In the genomic region with DNA sequence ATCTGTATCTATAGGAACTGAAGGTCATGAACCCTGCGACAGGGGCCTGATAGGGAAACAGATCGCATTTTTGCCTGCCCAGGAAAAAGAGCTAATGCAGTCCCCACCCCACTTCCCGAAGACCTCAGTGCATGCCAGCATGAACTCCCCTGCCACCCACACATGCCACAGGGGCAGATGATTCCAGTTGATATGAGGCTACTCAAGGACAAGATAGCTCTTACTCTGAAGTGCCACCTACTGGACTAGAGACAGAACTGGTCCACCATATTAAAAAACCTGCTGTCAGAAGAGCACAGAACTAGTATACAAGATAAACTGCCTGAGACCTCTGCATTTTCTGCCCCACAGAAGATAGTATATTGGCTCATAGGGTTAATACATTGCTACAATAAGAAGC, we compare ENCODE assay signal across 13 cellular contexts.
DNase-seq lines count a peak whose midpoint lies in the region; ATAC-seq and TF ChIP-seq lines count a peak whose summit lies in the region.
"Had no signal": no experiment of that assay in that cellular context is flagged by ENCODE, and none has a peak within 500 bp of the region (broad histone marks: within the 10 kb centered on the region; RNA-seq: fewer than 3 reads in every experiment).

No MANE protein-coding gene starts in this region.

- CTCF ChIA-PET in naive thymus-derived CD4-positive, alpha-beta T cell (lab: Charles Lee) = interaction anchor here (0.7 kb wide), 1 partner anchor 27 kb away, joined by 3 read pairs; no protein-coding TSS in a partner anchor

- H3K27me3 ChIP-seq in naive thymus-derived CD4-positive, alpha-beta T cell (ENCODE audit: control insufficient read depth in 2 of 2, insufficient read depth in 2 of 2, low read length in 2 of 2) = no peaks in the 10 kb centered on the region
- H3K27me3 ChIP-seq in lower lobe of right lung (ENCODE audit: low read depth) = no peaks in the 10 kb centered on the region

- no peaks in the 10 kb centered on the region for H3K4me1 Mint-ChIP-seq in naive thymus-derived CD4-positive, alpha-beta T cell
- H3K4me1 Mint-ChIP-seq: natural killer cell, T-cell had no signal

- peaks cover 0 to 35% (median 11%) of the 10 kb centered on the region in 11 donors for H3K9me3 Mint-ChIP-seq in naive thymus-derived CD4-positive, alpha-beta T cell

- POLR2A ChIA-PET in naive thymus-derived CD4-positive, alpha-beta T cell (lab: Charles Lee) = no interaction called here

- TF ChIP-seq CTCF in epithelial cell of proximal tubule (conservative IDR thresholded peaks at IDR 0.05; ENCODE audit: low read depth, low read length) (peak; percentile 29), lower lobe of right lung (IDR thresholded peaks at IDR 0.05) (no peak)

- H3K27me3 Mint-ChIP-seq in naive thymus-derived CD4-positive, alpha-beta T cell = peaks cover 0 to 17% (median 9%) of the 10 kb centered on the region in 5 donors
- H3K27me3 Mint-ChIP-seq: T-cell had no signal

- peaks cover 0 to 9% (median 0%) of the 10 kb centered on the region in 5 donors for H3K36me3 Mint-ChIP-seq in naive thymus-derived CD4-positive, alpha-beta T cell
- H3K36me3 Mint-ChIP-seq: natural killer cell, T-cell had no signal

- H3K4me3 Mint-ChIP-seq in naive thymus-derived CD4-positive, alpha-beta T cell = no peak overlapping the region
- H3K4me3 Mint-ChIP-seq: natural killer cell, T-cell had no signal

- H3K27ac ChIP-seq in naive thymus-derived CD4-positive, alpha-beta T cell (ENCODE audit: low read depth, low read length) = no peak overlapping the region
- H3K27ac ChIP-seq in lower lobe of right lung = no peak overlapping the region
- H3K27ac ChIP-seq: skin epidermis had no signal

- H3K36me3 ChIP-seq in naive thymus-derived CD4-positive, alpha-beta T cell (ENCODE audit: control insufficient read depth in 2 of 3, insufficient read depth in 3 of 3, low read length in 3 of 3) = no peaks in the 10 kb centered on the region
- no peaks in the 10 kb centered on the region for H3K36me3 ChIP-seq in lower lobe of right lung

- ATAC-seq in GM18867 (IDR thresholded peaks at IDR 0.05; ENCODE audit: unreplicated experiment) (peak; percentile 66), lower lobe of right lung (no peak)
- no peak for ATAC-seq in naive thymus-derived CD4-positive, alpha-beta T cell
- ATAC-seq: natural killer cell, T-cell had no signal

- no peak overlapping the region for H3K4me3 ChIP-seq in epithelial cell of proximal tubule (ENCODE audit: low read depth, low read length)
- no peak overlapping the region for H3K4me3 ChIP-seq in naive thymus-derived CD4-positive, alpha-beta T cell (ENCODE audit: low read length)
- H3K4me3 ChIP-seq in lower lobe of right lung = no peak overlapping the region
- H3K4me3 ChIP-seq: skin epidermis had no signal

- peak; percentile 9 for DNase-seq in DMS53 treated with DMSO at 0.1 percent for 48 hours (lab: John Stamatoyannopoulos, UW; ENCODE audit: unreplicated experiment)
- DNase-seq in NCI-H446 treated with DMSO at 0.1 percent for 48 hours (lab: John Stamatoyannopoulos, UW) = peak; percentile 9
- DNase-seq in epithelial cell of proximal tubule (ENCODE audit: low read depth) = no peak
- no peak for DNase-seq in activated T-cell treated with anti-CD3 and anti-CD28 coated beads, Interleukin-2, amount 50 U/mL, for 48 hours
- no peak for DNase-seq in naive thymus-derived CD4-positive, alpha-beta T cell
- no peak for DNase-seq in NCI-H1417 treated with DMSO at 0.1 percent for 48 hours (lab: John Stamatoyannopoulos, UW)
- DNase-seq in lower lobe of right lung = no peak
- DNase-seq: amniotic stem cell, Calu3, natural killer cell, T-cell had no signal

- no peaks in the 10 kb centered on the region for H3K9me3 ChIP-seq in naive thymus-derived CD4-positive, alpha-beta T cell (ENCODE audit: control insufficient read depth in 2 of 3, low read length in 3 of 3)
- H3K9me3 ChIP-seq in lower lobe of right lung = no peaks in the 10 kb centered on the region

- H3K27ac Mint-ChIP-seq in naive thymus-derived CD4-positive, alpha-beta T cell = no peak overlapping the region
- H3K27ac Mint-ChIP-seq: natural killer cell, T-cell had no signal

- intact Hi-C loops in naive thymus-derived CD4-positive, alpha-beta T cell (cut with micrococcal nuclease) = no loop called here
- intact Hi-C loops in lower lobe of right lung (cut with DNase I) = no loop called here

- no peaks in the 10 kb centered on the region for H3K4me1 ChIP-seq in naive thymus-derived CD4-positive, alpha-beta T cell (ENCODE audit: control insufficient read depth in 2 of 2, insufficient read depth in 2 of 2, low read length in 2 of 2)
- no peaks in the 10 kb centered on the region for H3K4me1 ChIP-seq in lower lobe of right lung

Comparison
In these comparisons a context has a peak if more than half of its experiments do, and no peak if none do; other contexts are left out.
1. DNase-seq: peak in DMS53 treated with DMSO at 0.1 percent for 48 hours (single experiment) and NCI-H446 treated with DMSO at 0.1 percent for 48 hours (single experiment); none in epithelial cell of proximal tubule (single experiment), activated T-cell treated with anti-CD3 and anti-CD28 coated beads, Interleukin-2, amount 50 U/mL, for 48 hours (0 of 2), naive thymus-derived CD4-positive, alpha-beta T cell (0 of 9), NCI-H1417 treated with DMSO at 0.1 percent for 48 hours (single experiment) and lower lobe of right lung (single experiment).